ENCODE assay signal across 1 cellular context in the genomic region with DNA sequence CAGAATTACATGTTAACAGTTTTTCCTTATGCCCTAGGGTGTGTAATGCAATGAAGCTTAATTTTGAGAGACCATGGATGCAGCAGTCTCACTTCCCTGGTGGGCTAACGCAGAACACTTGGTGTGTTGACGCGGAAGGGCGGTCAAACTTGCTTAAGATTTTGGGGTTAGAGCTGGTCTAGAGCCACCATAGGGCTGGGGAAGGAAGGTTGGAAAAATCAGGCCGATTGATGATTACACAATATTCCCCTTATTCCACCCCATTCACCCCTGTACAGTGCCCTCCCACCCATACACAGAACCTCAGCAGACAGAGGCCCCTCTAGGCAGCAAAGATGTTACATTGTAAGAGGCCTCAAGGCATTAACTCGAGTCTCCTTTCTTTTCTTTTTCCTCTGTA.
TF ChIP-seq lines count a peak whose summit lies in the region.

No MANE protein-coding gene starts in this region.

TF ChIP-seq in IMR-90, 13 proteins besides CTCF, POLR2A, EP300 and RAD21:
- TF ChIP-seq CEBPB (IDR thresholded peaks at IDR 0.05; ENCODE audit: low read depth, low read length) = peak; percentile 54
- TF ChIP-seq, protein P1, sequence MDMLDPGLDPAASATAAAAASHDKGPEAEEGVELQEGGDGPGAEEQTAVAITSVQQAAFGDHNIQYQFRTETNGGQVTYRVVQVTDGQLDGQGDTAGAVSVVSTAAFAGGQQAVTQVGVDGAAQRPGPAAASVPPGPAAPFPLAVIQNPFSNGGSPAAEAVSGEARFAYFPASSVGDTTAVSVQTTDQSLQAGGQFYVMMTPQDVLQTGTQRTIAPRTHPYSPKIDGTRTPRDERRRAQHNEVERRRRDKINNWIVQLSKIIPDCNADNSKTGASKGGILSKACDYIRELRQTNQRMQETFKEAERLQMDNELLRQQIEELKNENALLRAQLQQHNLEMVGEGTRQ (IDR thresholded peaks at IDR 0.05; ENCODE audit: low read depth, low read length) = no peak
TF ChIP-seq in IMR-90: peak in this region for 1.
